15 cellular contexts compared by ENCODE assay signal in the genomic region with DNA sequence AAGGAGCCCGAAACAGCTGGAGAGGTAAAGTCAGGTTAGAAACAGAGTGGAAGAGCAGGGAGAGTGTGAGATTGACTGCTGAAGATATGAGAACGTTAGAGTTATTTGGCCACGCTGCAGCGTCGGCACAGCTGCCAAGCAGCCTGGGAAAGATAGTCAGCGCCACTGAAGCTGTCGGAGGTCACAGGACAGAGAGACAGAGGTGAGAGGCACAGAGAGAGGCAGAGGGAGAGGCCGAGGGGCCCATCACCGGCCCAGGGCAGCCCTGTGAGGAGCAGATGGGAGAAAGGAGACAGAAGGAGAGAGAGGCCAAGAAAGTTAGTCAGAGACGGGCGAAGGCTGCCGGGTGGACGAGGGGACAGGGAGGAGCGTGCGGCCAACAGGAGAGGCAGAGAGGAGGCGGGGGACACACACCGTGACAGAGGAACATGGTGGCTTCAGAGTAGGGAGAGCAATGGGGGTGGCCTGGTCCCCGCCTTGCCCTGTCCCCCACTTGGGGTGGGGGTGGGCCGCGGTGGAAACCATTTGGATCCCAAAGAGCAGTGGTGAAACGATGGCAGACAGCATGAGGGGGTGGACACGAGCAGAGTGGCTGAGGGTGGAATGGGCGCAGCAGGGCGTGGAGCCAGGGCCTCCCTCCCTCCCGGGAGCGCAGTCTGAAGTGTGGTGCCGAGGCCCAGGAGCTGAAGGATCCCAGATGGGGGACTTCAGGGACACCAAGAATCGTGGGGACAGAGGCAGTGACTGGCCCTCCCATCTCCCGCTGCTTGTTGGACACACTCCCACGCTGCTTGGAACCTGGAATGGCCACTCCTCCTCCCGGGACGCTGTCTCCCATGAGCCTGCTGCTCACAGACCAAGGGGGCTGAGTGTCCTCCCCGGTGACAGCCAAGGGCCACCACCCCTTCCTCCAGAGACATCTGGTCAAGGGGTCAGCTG. TPM values are rescaled to one million over a fixed set of nuclear protein-coding genes. Genes with fewer than 3 reads are reported as not detected.
"Had no signal": no experiment of that assay in that cellular context is flagged by ENCODE, and none has a peak within 500 bp of the region (broad histone marks: within the 10 kb centered on the region; RNA-seq: fewer than 3 reads in every experiment).

No MANE protein-coding gene starts in this region.

- H3K36me3 Mint-ChIP-seq: mesothelial cell of epicardium, naive B cell, T-cell had no signal

- ATAC-seq: activated naive CD8-positive, alpha-beta T cell treated with anti-CD3 and anti-CD28 coated beads, Interleukin-2, amount 50 U/mL, for 24 hours; lower lobe of right lung; T-cell had no signal

- H3K4me1 Mint-ChIP-seq: activated naive CD8-positive, alpha-beta T cell treated with anti-CD3 and anti-CD28 coated beads, Interleukin-2, amount 50 U/mL, for 24 hours; naive B cell; T-cell had no signal

- H3K9me3 Mint-ChIP-seq: activated naive CD8-positive, alpha-beta T cell treated with anti-CD3 and anti-CD28 coated beads, Interleukin-2, amount 50 U/mL, for 24 hours; mesothelial cell of epicardium; naive B cell; T-cell had no signal

- H3K4me3 Mint-ChIP-seq: activated naive CD8-positive, alpha-beta T cell treated with anti-CD3 and anti-CD28 coated beads, Interleukin-2, amount 50 U/mL, for 24 hours; mesothelial cell of epicardium; naive B cell; T-cell had no signal

- DNase-seq: activated CD4-positive, alpha-beta T cell treated with anti-CD3 and anti-CD28 coated beads for 4 hours; activated CD8-positive, alpha-beta memory T cell treated with anti-CD3 and anti-CD28 coated beads for 24 hours; activated naive CD4-positive, alpha-beta T cell treated with Interleukin-2 at 50 U/mL for 16 hours; activated naive CD8-positive, alpha-beta T cell treated with anti-CD3 and anti-CD28 coated beads, Interleukin-2, amount 50 U/mL, for 24 hours; foreskin melanocyte; hippocampal formation; lower lobe of right lung; naive B cell; occipital lobe; stimulated activated CD4-positive, alpha-beta T cell treated with anti-CD3 and anti-CD28 coated beads, Interleukin-2, amount 100 ng/mL, for 48 hours; stimulated activated naive CD4-positive, alpha-beta T cell treated with Interleukin-2 at 50 U/mL for 16 hours; T-cell; T1000 had no signal

- H3K27ac ChIP-seq: lower lobe of right lung had no signal

- H3K27ac Mint-ChIP-seq: activated naive CD8-positive, alpha-beta T cell treated with anti-CD3 and anti-CD28 coated beads, Interleukin-2, amount 50 U/mL, for 24 hours; mesothelial cell of epicardium; T-cell had no signal

RNA-seq across cellular contexts. Expression of gene LRRC10B, which starts 26.6 kb away (rescaled TPM):
- total RNA-seq: endothelial cell of umbilical vein had no signal
